Comparison of ENCODE assay signal across 16 cellular contexts in genomic region chr12:89918172-89918880, GRCh38.
A peak's percentile ranks its signal among the peaks of the same experiment; 100 is the strongest.
DNase-seq lines count a peak whose midpoint lies in the region; ATAC-seq and TF ChIP-seq lines count a peak whose summit lies in the region.
"Had no signal": no experiment of that assay in that cellular context is flagged by ENCODE, and none has a peak within 500 bp of the region (broad histone marks: within the 10 kb centered on the region; RNA-seq: fewer than 3 reads in every experiment).

No MANE protein-coding gene starts in this region.

- BruUV-seq in MCF 10A (replicated peaks; lab: Mats Ljungman, UMichigan): no TSS peak

- H3K4me1 ChIP-seq in hepatocyte (ENCODE audit: insufficient read depth): no peaks in the 10 kb centered on the region
- H3K4me1 ChIP-seq in ascending aorta: no peaks in the 10 kb centered on the region
- H3K4me1 ChIP-seq: psoas muscle had no signal

- DNase-seq in T47D (ENCODE audit: low read depth in 1 of 2, low spot score in 1 of 2) (peak; percentile 41 to 72), MCF 10A (ENCODE audit: unreplicated experiment) (no peak), NCI-H748 treated with DMSO at 0.1 percent for 48 hours (lab: John Stamatoyannopoulos, UW) (peak; percentile 66), hepatocyte (ENCODE audit: low spot score) (peak; percentile 35), ureter (ENCODE audit: low spot score) (peak; percentile 68), ascending aorta (ENCODE audit: low spot score in 2 of 2) (no peak), cerebellum (ENCODE audit: low spot score) (no peak)
- DNase-seq: activated CD4-positive, alpha-beta T cell treated with anti-CD3 and anti-CD28 coated beads for 48 hours; activated naive CD8-positive, alpha-beta T cell treated with anti-CD3 and anti-CD28 coated beads, Interleukin-2, amount 50 U/mL, for 24 hours; activated T-cell treated with anti-CD3 and anti-CD28 coated beads, Interleukin-2, amount 50 U/mL, for 24 hours; caudate nucleus; DND-41; NCI-H446 treated with DMSO at 0.1 percent for 48 hours; psoas muscle had no signal

- intact Hi-C loops in MCF 10A (cut with micrococcal nuclease) (no loop called here), ascending aorta (cut with DNase I) (no loop called here)

- no peak overlapping the region for H3K4me3 Mint-ChIP-seq in MCF 10A (ENCODE audit: unreplicated experiment)
- H3K4me3 Mint-ChIP-seq: activated naive CD8-positive, alpha-beta T cell treated with anti-CD3 and anti-CD28 coated beads, Interleukin-2, amount 50 U/mL, for 24 hours; activated T-cell treated with anti-CD3 and anti-CD28 coated beads, Interleukin-2, amount 50 U/mL, for 24 hours had no signal

- WGBS in hepatocyte (ENCODE audit: low lambda C conversion rate, missing lambda C conversion rate): 62% methylated on average over 5 of the region's 5 CpGs

- H3K9me3 ChIP-seq in hepatocyte (ENCODE audit: low read depth): no peaks in the 10 kb centered on the region
- no peaks in the 10 kb centered on the region for H3K9me3 ChIP-seq in ascending aorta
- H3K9me3 ChIP-seq: psoas muscle had no signal

- H3K9me3 Mint-ChIP-seq in MCF 10A (ENCODE audit: unreplicated experiment): no peaks in the 10 kb centered on the region
- H3K9me3 Mint-ChIP-seq: activated naive CD8-positive, alpha-beta T cell treated with anti-CD3 and anti-CD28 coated beads, Interleukin-2, amount 50 U/mL, for 24 hours; activated T-cell treated with anti-CD3 and anti-CD28 coated beads, Interleukin-2, amount 50 U/mL, for 24 hours had no signal

- CTCF ChIA-PET in MCF 10A (lab: Yijun Ruan, JAX): interaction anchor here (0.7 to 1.1 kb wide), 2 partner anchors 9 to 151 kb away, joined by 3 to 6 read pairs; no protein-coding TSS in a partner anchor

- H3K27ac Mint-ChIP-seq in MCF 10A (ENCODE audit: low read depth, unreplicated experiment): no peak overlapping the region
- H3K27ac Mint-ChIP-seq: activated naive CD8-positive, alpha-beta T cell treated with anti-CD3 and anti-CD28 coated beads, Interleukin-2, amount 50 U/mL, for 24 hours; activated T-cell treated with anti-CD3 and anti-CD28 coated beads, Interleukin-2, amount 50 U/mL, for 24 hours had no signal

- H3K4me3 ChIP-seq in hepatocyte (no peak overlapping the region), ascending aorta (no peak overlapping the region)
- H3K4me3 ChIP-seq: psoas muscle had no signal

- no peaks in the 10 kb centered on the region for H3K9me2 ChIP-seq in hepatocyte (replicated peaks; ENCODE audit: insufficient read depth)

- H3K79me2 ChIP-seq in hepatocyte: no peaks in the 10 kb centered on the region

- H3K27ac ChIP-seq in hepatocyte (peak overlapping the region; percentile 60), ascending aorta (no peak overlapping the region)
- H3K27ac ChIP-seq: epithelial cell of prostate, psoas muscle had no signal

- peak overlapping the region; percentile 48 for H3K4me2 ChIP-seq in hepatocyte

- peaks cover 5% of the 10 kb centered on the region for H3K4me1 Mint-ChIP-seq in MCF 10A (ENCODE audit: insufficient read depth, unreplicated experiment)

- H2AFZ ChIP-seq in hepatocyte: no peak overlapping the region

- H3K27me3 ChIP-seq in hepatocyte (no peaks in the 10 kb centered on the region), ascending aorta (no peaks in the 10 kb centered on the region)

- in situ Hi-C loops in T47D (cut with HindIII; ENCODE audit: low pct_unique_long_range_greater_than_20kb, low sequenced_read_pairs): no loop called here

- H3K27me3 Mint-ChIP-seq in MCF 10A (ENCODE audit: insufficient read depth, unreplicated experiment): no peaks in the 10 kb centered on the region
- H3K27me3 Mint-ChIP-seq: activated naive CD8-positive, alpha-beta T cell treated with anti-CD3 and anti-CD28 coated beads, Interleukin-2, amount 50 U/mL, for 24 hours; activated T-cell treated with anti-CD3 and anti-CD28 coated beads, Interleukin-2, amount 50 U/mL, for 24 hours had no signal

- H3K36me3 ChIP-seq in hepatocyte (replicated peaks; ENCODE audit: insufficient read depth, low read depth) (no peaks in the 10 kb centered on the region), ascending aorta (no peaks in the 10 kb centered on the region)

- no peaks in the 10 kb centered on the region for H4K20me1 ChIP-seq in hepatocyte (ENCODE audit: insufficient read depth, poor library complexity, severe bottlenecking)

- POLR2A ChIA-PET in MCF 10A (lab: Yijun Ruan, JAX): interaction anchor here (1.2 kb wide), 1 partner anchor 209 kb away, joined by 3 read pairs; no protein-coding TSS in a partner anchor

- H3K36me3 Mint-ChIP-seq in MCF 10A (ENCODE audit: insufficient read depth, unreplicated experiment): no peaks in the 10 kb centered on the region

- ATAC-seq in HG03460 (IDR thresholded peaks at IDR 0.05; ENCODE audit: unreplicated experiment): no peak
- ATAC-seq: activated naive CD8-positive, alpha-beta T cell treated with anti-CD3 and anti-CD28 coated beads, Interleukin-2, amount 50 U/mL, for 24 hours; psoas muscle had no signal

- TF ChIP-seq CTCF in MCF 10A (IDR thresholded peaks at IDR 0.05; ENCODE audit: unreplicated experiment): no peak
- TF ChIP-seq CTCF in hepatocyte (IDR thresholded peaks at IDR 0.05; ENCODE audit: poor library complexity): no peak
- no peak for TF ChIP-seq CTCF in ascending aorta (IDR thresholded peaks at IDR 0.05)

Comparison
In these comparisons a context has a peak if more than half of its experiments do, and no peak if none do; other contexts are left out.
1. DNase-seq: peak in T47D (2 of 2), NCI-H748 treated with DMSO at 0.1 percent for 48 hours (single experiment), hepatocyte (single experiment) and ureter (single experiment); none in MCF 10A (single experiment), ascending aorta (0 of 2) and cerebellum (single experiment).